ENCODE assay signal across 29 cellular contexts in the genomic region with DNA sequence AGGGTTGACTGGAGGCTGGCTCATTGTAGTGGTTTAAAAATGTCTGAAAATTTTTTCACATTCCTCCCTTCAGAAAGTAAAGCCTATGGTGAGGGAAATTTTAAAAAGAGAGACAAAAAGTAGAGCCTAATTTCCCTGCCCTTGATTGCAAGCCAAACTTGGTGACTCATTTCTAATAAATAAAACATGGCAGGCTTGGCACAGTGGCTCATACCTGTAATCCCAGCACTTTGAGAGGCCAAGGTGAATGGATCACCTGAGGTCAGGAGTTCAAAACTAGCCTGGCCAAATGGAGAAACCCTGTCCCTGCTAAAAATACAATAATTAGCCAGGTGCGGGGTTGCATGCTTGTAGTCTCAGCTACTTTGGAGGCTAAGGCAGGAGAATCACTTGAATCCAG.
"Had no signal": no experiment of that assay in that cellular context is flagged by ENCODE, and none has a peak within 500 bp of the region (broad histone marks: within the 10 kb centered on the region; RNA-seq: fewer than 3 reads in every experiment).

No MANE protein-coding gene starts in this region.

- H3K4me3 ChIP-seq: breast epithelium, cardiac muscle cell, colonic mucosa, esophagus squamous epithelium, heart left ventricle had no signal

- H3K27ac ChIP-seq: breast epithelium, cardiac muscle cell, colonic mucosa, epithelial cell of prostate, esophagus squamous epithelium, heart left ventricle had no signal

- H3K4me1 ChIP-seq: breast epithelium, colonic mucosa, heart left ventricle had no signal

- H3K27me3 ChIP-seq: breast epithelium, cardiac muscle cell, colonic mucosa had no signal

- ATAC-seq: activated CD4-positive, alpha-beta T cell treated with anti-CD3 and anti-CD28 coated beads for 36 hours; activated CD8-positive, alpha-beta memory T cell treated with anti-CD3 and anti-CD28 coated beads, Interleukin-2, amount 10 ng/mL, durations not matched to agents 7 days and 5 days; activated CD8-positive, alpha-beta T cell treated with anti-CD3 and anti-CD28 coated beads, Interleukin-2, amount 10 ng/mL, durations not matched to agents 7 days and 5 days; heart left ventricle had no signal

- DNase-seq: activated CD4-positive, alpha-beta memory T cell treated with anti-CD3 and anti-CD28 coated beads for 36 hours; activated CD4-positive, alpha-beta T cell treated with anti-CD3 and anti-CD28 coated beads for 36 hours; activated CD4-positive, alpha-beta T cell treated with anti-CD3 and anti-CD28 coated beads, Interleukin-2, amount 10 ng/mL, durations not matched to agents 24 days and 14 days; activated CD4-positive, CD25-positive, alpha-beta regulatory T cell; activated CD4-positive, CD25-positive, alpha-beta regulatory T cell treated with anti-CD3 and anti-CD28 coated beads, Interleukin-2, amount 50 U/mL, for 72 hours; activated CD8-positive, alpha-beta memory T cell treated with anti-CD3 and anti-CD28 coated beads, Interleukin-2, amount 10 ng/mL, durations not matched to agents 7 days and 5 days; activated CD8-positive, alpha-beta memory T cell treated with anti-CD3 and anti-CD28 coated beads, Interleukin-2, amount 50 U/mL, for 4 hours; activated CD8-positive, alpha-beta T cell treated with anti-CD3 and anti-CD28 coated beads, Interleukin-2, amount 10 ng/mL, durations not matched to agents 7 days and 5 days; activated effector memory CD4-positive, alpha-beta T cell treated with anti-CD3 and anti-CD28 coated beads, Interleukin-2, amount 50 U/mL, for 16 hours; activated naive CD4-positive, alpha-beta T cell treated with anti-CD3 and anti-CD28 coated beads for 36 hours; activated naive CD8-positive, alpha-beta T cell treated with anti-CD3 and anti-CD28 coated beads for 36 hours; activated T-cell treated with anti-CD3 and anti-CD28 coated beads, Interleukin-2, amount 50 U/mL, for 1 hour; activated T-cell treated with anti-CD3 and anti-CD28 coated beads, Interleukin-2, amount 50 U/mL, for 48 hours; amniotic stem cell; anterior cingulate cortex; central memory CD4-positive, alpha-beta T cell; cerebellar nuclear complex; colonic mucosa; effector CD8-positive, alpha-beta T cell; esophagus squamous epithelium; heart left ventricle; T-helper 2 cell had no signal

- H3K9me3 ChIP-seq: breast epithelium, colonic mucosa, esophagus squamous epithelium, heart left ventricle had no signal

- H3K4me3 Mint-ChIP-seq: activated CD4-positive, alpha-beta memory T cell treated with anti-CD3 and anti-CD28 coated beads for 36 hours; activated CD4-positive, alpha-beta T cell treated with anti-CD3 and anti-CD28 coated beads for 36 hours; activated CD4-positive, alpha-beta T cell treated with anti-CD3 and anti-CD28 coated beads, Interleukin-2, amount 10 ng/mL, durations not matched to agents 24 days and 14 days; activated CD8-positive, alpha-beta memory T cell treated with anti-CD3 and anti-CD28 coated beads, Interleukin-2, amount 10 ng/mL, durations not matched to agents 7 days and 5 days; activated CD8-positive, alpha-beta T cell treated with anti-CD3 and anti-CD28 coated beads, Interleukin-2, amount 10 ng/mL, durations not matched to agents 7 days and 5 days; activated naive CD4-positive, alpha-beta T cell treated with anti-CD3 and anti-CD28 coated beads for 36 hours; activated naive CD4-positive, alpha-beta T cell treated with anti-CD3 and anti-CD28 coated beads, Interleukin-2, amount 50 U/mL, for 24 hours; activated naive CD8-positive, alpha-beta T cell treated with anti-CD3 and anti-CD28 coated beads for 36 hours; activated T-helper 1 cell treated with anti-CD3 and anti-CD28 coated beads, Interleukin-12 subunit alpha, Interleukin-12 subunit beta, Interleukin-2, Interleukin-4 antibody, amounts not matched to agents 30 ng/mL and 10 ng/mL and 1 ng/mL, durations not matched to agents 14 hours and 24 hours and 36 hours; brain had no signal

- H3K4me1 Mint-ChIP-seq: activated CD4-positive, alpha-beta T cell treated with anti-CD3 and anti-CD28 coated beads for 36 hours; activated CD4-positive, alpha-beta T cell treated with anti-CD3 and anti-CD28 coated beads, Interleukin-2, amount 10 ng/mL, durations not matched to agents 24 days and 14 days; activated CD8-positive, alpha-beta memory T cell treated with anti-CD3 and anti-CD28 coated beads, Interleukin-2, amount 10 ng/mL, durations not matched to agents 7 days and 5 days; activated naive CD4-positive, alpha-beta T cell treated with anti-CD3 and anti-CD28 coated beads, Interleukin-2, amount 50 U/mL, for 24 hours; activated naive CD8-positive, alpha-beta T cell treated with anti-CD3 and anti-CD28 coated beads for 36 hours; brain had no signal

- H3K27me3 Mint-ChIP-seq: activated CD4-positive, alpha-beta T cell treated with anti-CD3 and anti-CD28 coated beads for 36 hours; activated CD4-positive, alpha-beta T cell treated with anti-CD3 and anti-CD28 coated beads, Interleukin-2, amount 10 ng/mL, durations not matched to agents 24 days and 14 days; activated CD8-positive, alpha-beta memory T cell treated with anti-CD3 and anti-CD28 coated beads, Interleukin-2, amount 10 ng/mL, durations not matched to agents 7 days and 5 days; brain had no signal

- H3K36me3 Mint-ChIP-seq: activated CD4-positive, alpha-beta memory T cell treated with anti-CD3 and anti-CD28 coated beads for 36 hours; activated CD8-positive, alpha-beta memory T cell treated with anti-CD3 and anti-CD28 coated beads, Interleukin-2, amount 10 ng/mL, durations not matched to agents 7 days and 5 days; activated naive CD4-positive, alpha-beta T cell treated with anti-CD3 and anti-CD28 coated beads, Interleukin-2, amount 50 U/mL, for 24 hours; activated naive CD8-positive, alpha-beta T cell treated with anti-CD3 and anti-CD28 coated beads for 36 hours; brain had no signal

- H3K27ac Mint-ChIP-seq: activated CD4-positive, alpha-beta memory T cell treated with anti-CD3 and anti-CD28 coated beads for 36 hours; activated CD4-positive, alpha-beta T cell treated with anti-CD3 and anti-CD28 coated beads for 36 hours; activated CD4-positive, alpha-beta T cell treated with anti-CD3 and anti-CD28 coated beads, Interleukin-2, amount 10 ng/mL, durations not matched to agents 24 days and 14 days; activated CD8-positive, alpha-beta memory T cell treated with anti-CD3 and anti-CD28 coated beads, Interleukin-2, amount 10 ng/mL, durations not matched to agents 7 days and 5 days; activated CD8-positive, alpha-beta T cell treated with anti-CD3 and anti-CD28 coated beads, Interleukin-2, amount 10 ng/mL, durations not matched to agents 7 days and 5 days; activated naive CD4-positive, alpha-beta T cell treated with anti-CD3 and anti-CD28 coated beads for 36 hours; activated naive CD4-positive, alpha-beta T cell treated with anti-CD3 and anti-CD28 coated beads, Interleukin-2, amount 50 U/mL, for 24 hours; activated naive CD8-positive, alpha-beta T cell treated with anti-CD3 and anti-CD28 coated beads for 36 hours; activated T-helper 1 cell treated with anti-CD3 and anti-CD28 coated beads, Interleukin-12 subunit alpha, Interleukin-12 subunit beta, Interleukin-2, Interleukin-4 antibody, amounts not matched to agents 30 ng/mL and 10 ng/mL and 1 ng/mL, durations not matched to agents 14 hours and 24 hours and 36 hours; activated T-helper 2 cell treated with anti-CD3 and anti-CD28 coated beads, Interferon-gamma antibody, Interleukin-2, Interleukin-4, amounts not matched to agents 10 μg/mL and 5 μg/mL and 100 μg/mL, durations not matched to agents 14 hours and 24 hours and 36 hours; brain had no signal

- H3K9me3 Mint-ChIP-seq: activated CD4-positive, alpha-beta memory T cell treated with anti-CD3 and anti-CD28 coated beads for 36 hours; activated CD4-positive, alpha-beta T cell treated with anti-CD3 and anti-CD28 coated beads, Interleukin-2, amount 10 ng/mL, durations not matched to agents 24 days and 14 days; activated naive CD4-positive, alpha-beta T cell treated with anti-CD3 and anti-CD28 coated beads for 36 hours; activated naive CD4-positive, alpha-beta T cell treated with anti-CD3 and anti-CD28 coated beads, Interleukin-2, amount 50 U/mL, for 24 hours; activated naive CD8-positive, alpha-beta T cell treated with anti-CD3 and anti-CD28 coated beads for 36 hours; activated T-helper 1 cell treated with anti-CD3 and anti-CD28 coated beads, Interleukin-12 subunit alpha, Interleukin-12 subunit beta, Interleukin-2, Interleukin-4 antibody, amounts not matched to agents 30 ng/mL and 10 ng/mL and 1 ng/mL, durations not matched to agents 14 hours and 24 hours and 36 hours; activated T-helper 2 cell treated with anti-CD3 and anti-CD28 coated beads, Interferon-gamma antibody, Interleukin-2, Interleukin-4, amounts not matched to agents 10 μg/mL and 5 μg/mL and 100 μg/mL, durations not matched to agents 14 hours and 24 hours and 36 hours had no signal

- H3K36me3 ChIP-seq: breast epithelium, cardiac muscle cell, colonic mucosa, esophagus squamous epithelium, heart left ventricle had no signal
